ENCODE assay signal across 16 cellular contexts in the genomic region with DNA sequence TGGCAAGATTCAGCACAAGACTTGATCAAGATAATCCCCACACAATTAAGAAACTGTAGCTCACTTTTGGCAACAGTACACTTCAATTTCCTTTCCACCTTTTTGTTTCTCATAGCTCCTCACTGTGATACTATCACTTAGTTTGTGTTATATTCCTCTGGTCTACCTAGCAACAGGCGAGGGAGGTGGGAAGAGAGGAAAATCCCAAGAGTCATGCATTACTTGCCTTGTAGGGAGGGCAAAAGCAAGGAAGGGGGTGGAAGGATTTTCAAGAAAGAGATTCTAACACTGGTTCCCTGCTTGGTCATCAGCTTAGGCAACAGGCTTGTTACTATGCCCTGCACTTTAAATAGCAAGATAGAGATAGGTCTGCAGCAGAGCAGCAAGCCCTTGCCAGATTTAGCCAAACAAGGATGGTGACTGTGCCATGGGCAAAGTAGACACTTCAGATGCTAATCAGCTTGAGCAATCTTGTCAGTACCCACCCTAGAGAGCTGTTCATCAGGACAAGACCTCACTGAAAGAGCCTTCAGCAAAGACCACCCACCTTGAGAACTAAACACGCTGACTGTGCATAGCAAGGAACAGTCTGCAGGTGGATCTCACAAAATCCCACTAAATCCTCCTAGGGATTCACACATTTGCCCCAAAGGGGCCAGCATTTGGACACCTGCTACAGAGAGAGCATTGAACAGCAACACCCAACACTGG.
DNase-seq lines count a peak whose midpoint lies in the region; ATAC-seq, FAIRE-seq and TF ChIP-seq lines count a peak whose summit lies in the region.
"Had no signal": no experiment of that assay in that cellular context is flagged by ENCODE, and none has a peak within 500 bp of the region (broad histone marks: within the 10 kb centered on the region; RNA-seq: fewer than 3 reads in every experiment).

No MANE protein-coding gene starts in this region.

- DNase-seq in HepG2 (ENCODE audit: low spot score) (no peak), right lobe of liver (no peak), astrocyte (ENCODE audit: low read depth) (no peak), keratinocyte (ENCODE audit: low read depth, low spot score) (no peak), putamen (ENCODE audit: low spot score) (no peak), NCI-H2196 (lab: John Stamatoyannopoulos, UW; ENCODE audit: unreplicated experiment) (no peak), DMS79 (lab: John Stamatoyannopoulos, UW) (no peak)
- DNase-seq: CD4-positive, alpha-beta memory T cell; H9; Karpas-422; NCI-H1436; NCI-H2029 treated with DMSO at 0.1 percent for 48 hours; NCI-H345; NCI-H526 treated with DMSO at 0.1 percent for 48 hours; PC-3 had no signal

- no peaks in the 10 kb centered on the region for H3K36me3 Mint-ChIP-seq in astrocyte (ENCODE audit: low read depth, unreplicated experiment)
- H3K36me3 Mint-ChIP-seq: CD4-positive, alpha-beta memory T cell had no signal

- FAIRE-seq in HepG2 (lab: Jason Lieb, UNC) (no peak), astrocyte (lab: Jason Lieb, UNC) (no peak), keratinocyte (lab: Jason Lieb, UNC) (peak; percentile 51)

- H3K9ac ChIP-seq in HepG2 (ENCODE audit: insufficient read depth, low read depth, low read length) (no peak overlapping the region), astrocyte (ENCODE audit: low read length) (no peak overlapping the region), keratinocyte (ENCODE audit: control insufficient read depth, extremely low read depth, insufficient read depth, low read length) (no peak overlapping the region)

- H3K4me2 ChIP-seq in HepG2 (ENCODE audit: low read depth, low read length) = no peak overlapping the region
- H3K4me2 ChIP-seq in astrocyte (ENCODE audit: low read length) = peak overlapping the region; percentile 1
- H3K4me2 ChIP-seq in keratinocyte (ENCODE audit: control insufficient read depth, extremely low read depth, insufficient read depth, low read depth, low read length) = no peak overlapping the region

- no peak overlapping the region for H3K4me3 Mint-ChIP-seq in astrocyte (ENCODE audit: unreplicated experiment)
- H3K4me3 Mint-ChIP-seq: B cell; CD4-positive, alpha-beta memory T cell; H9 had no signal

- in situ Hi-C loops in HepG2 (cut with HindIII; ENCODE audit: extremely low pct_ligation_motif_present, low pct_unique_long_range_greater_than_20kb) = no loop called here

- dilution Hi-C loops in keratinocyte (cut with MboI; ENCODE audit: extremely low pct_ligation_motif_present, low sequenced_read_pairs) = no loop called here

- H3K9me3 ChIP-seq in HepG2 (ENCODE audit: low read length) (no peaks in the 10 kb centered on the region), right lobe of liver (no peaks in the 10 kb centered on the region), astrocyte (ENCODE audit: insufficient read depth, low read depth, low read length) (peaks cover 4% of the 10 kb centered on the region), keratinocyte (ENCODE audit: control insufficient read depth, low read depth, low read length) (no peaks in the 10 kb centered on the region)

- H3K4me3 ChIP-seq in HepG2 (replicated peaks in 1 of 3; ENCODE audit: insufficient read depth in 1 of 3, low read depth in 2 of 3, low read length in 3 of 3) (no peak overlapping the region), right lobe of liver (no peak overlapping the region), astrocyte (ENCODE audit: insufficient read depth, low read depth, low read length) (no peak overlapping the region), keratinocyte (ENCODE audit: control insufficient read depth in 2 of 3, extremely low read depth in 1 of 3, insufficient read depth in 2 of 3, low read depth in 1 of 3, low read length in 3 of 3) (no peak overlapping the region)

- H3K79me2 ChIP-seq in HepG2 (ENCODE audit: insufficient read depth, low read length) (no peaks in the 10 kb centered on the region), astrocyte (ENCODE audit: insufficient read depth, low read length) (no peaks in the 10 kb centered on the region), keratinocyte (ENCODE audit: control insufficient read depth, insufficient read depth, low read length) (no peaks in the 10 kb centered on the region)

- CTCF ChIA-PET in HepG2 (lab: Yijun Ruan, JAX; ENCODE audit: low intra/inter-chr PET ratio, low total read pairs) = no interaction called here

- no peak overlapping the region for H3K27ac ChIP-seq in HepG2 (ENCODE audit: extremely low read length, insufficient read depth, low read length)
- H3K27ac ChIP-seq in right lobe of liver = no peak overlapping the region
- H3K27ac ChIP-seq in astrocyte (ENCODE audit: low read depth, low read length) = no peak overlapping the region
- no peak overlapping the region for H3K27ac ChIP-seq in keratinocyte (ENCODE audit: control insufficient read depth, insufficient read depth, low read length)

- intact Hi-C loops in HepG2 (cut with micrococcal nuclease; ENCODE audit: unreplicated experiment) = no loop called here
- intact Hi-C loops in right lobe of liver (cut with DNase I) = no loop called here

- POLR2A ChIA-PET in HepG2 (lab: Yijun Ruan, JAX) = no interaction called here

- H4K20me1 ChIP-seq in HepG2 (ENCODE audit: insufficient read depth, low read length) (no peaks in the 10 kb centered on the region), astrocyte (ENCODE audit: insufficient read depth, low read length) (no peaks in the 10 kb centered on the region), keratinocyte (ENCODE audit: control insufficient read depth, extremely low read depth, insufficient read depth, low read length) (no peaks in the 10 kb centered on the region)

- no peak for TF ChIP-seq CTCF in HepG2 (CRISPR knock-in tag; IDR thresholded peaks at IDR 0.05)
- no peak for TF ChIP-seq CTCF in right lobe of liver (IDR thresholded peaks at IDR 0.05)
- TF ChIP-seq CTCF in astrocyte (IDR thresholded peaks at IDR 0.05; ENCODE audit: insufficient read depth, low read depth, low read length) = no peak
- no peak for TF ChIP-seq CTCF in keratinocyte (optimal IDR thresholded peaks at IDR 0.05 in 1 of 3, IDR thresholded peaks at IDR 0.05 in 1 of 3, conservative IDR thresholded peaks at IDR 0.05 in 1 of 3; ENCODE audit: extremely low read depth in 1 of 3, insufficient read depth in 2 of 3, low read length in 3 of 3)

- H3K4me1 Mint-ChIP-seq in astrocyte (ENCODE audit: low read depth, unreplicated experiment) = peaks cover 17% of the 10 kb centered on the region
- H3K4me1 Mint-ChIP-seq: B cell had no signal

- H3K36me3 ChIP-seq in HepG2 (replicated peaks in 1 of 2; ENCODE audit: control insufficient read depth in 1 of 2, insufficient read depth in 2 of 2, low read length in 2 of 2) = no peaks in the 10 kb centered on the region
- H3K36me3 ChIP-seq in right lobe of liver = no peaks in the 10 kb centered on the region
- H3K36me3 ChIP-seq in astrocyte (ENCODE audit: insufficient read depth, low read length) = no peaks in the 10 kb centered on the region
- H3K36me3 ChIP-seq in keratinocyte (ENCODE audit: control insufficient read depth in 2 of 2, extremely low read depth in 1 of 2, insufficient read depth in 2 of 2, low read length in 2 of 2) = no peaks in the 10 kb centered on the region

- no TSS peak for BruUV-seq in HepG2 (replicated peaks; lab: Mats Ljungman, UMichigan)

- no peaks in the 10 kb centered on the region for H3K27me3 Mint-ChIP-seq in astrocyte (ENCODE audit: low read depth, unreplicated experiment)

- H3K4me1 ChIP-seq in HepG2 (ENCODE audit: insufficient read depth, low read length) (no peaks in the 10 kb centered on the region), right lobe of liver (no peaks in the 10 kb centered on the region), astrocyte (ENCODE audit: insufficient read depth, low read length) (no peaks in the 10 kb centered on the region), keratinocyte (ENCODE audit: control insufficient read depth, extremely low read depth, insufficient read depth, low read length) (peaks cover 10% of the 10 kb centered on the region)

- TF ChIP-seq RAD21 in HepG2 (CRISPR knock-in tag; IDR thresholded peaks at IDR 0.05) = no peak

- TF ChIP-seq EP300 in HepG2 (IDR thresholded peaks at IDR 0.05; ENCODE audit: low read depth in 2 of 2, low read length in 2 of 2) (no peak), HepG2 (CRISPR knock-in tag; IDR thresholded peaks at IDR 0.05; ENCODE audit: borderline replicate concordance) (no peak)

- ATAC-seq in HepG2 (no peak), right lobe of liver (no peak)
- ATAC-seq: PC-3 had no signal

- WGBS in HepG2 (ENCODE audit: low lambda C conversion rate) = 5% methylated on average over 1 of the region's 2 CpGs
- WGBS in right lobe of liver (ENCODE audit: insufficient coverage, low coverage, low lambda C conversion rate, missing lambda C conversion rate) = 33% methylated on average over 2 of the region's 2 CpGs

- peak overlapping the region; percentile 27 for H2AFZ ChIP-seq in HepG2 (ENCODE audit: low read length)
- H2AFZ ChIP-seq in astrocyte (ENCODE audit: low read depth, low read length) = no peak overlapping the region
- no peak overlapping the region for H2AFZ ChIP-seq in keratinocyte (ENCODE audit: control insufficient read depth, low read length)

- no peak for TF ChIP-seq POLR2A in HepG2 (IDR thresholded peaks at IDR 0.05; ENCODE audit: insufficient read depth in 1 of 2, low read depth in 2 of 2, low read length in 2 of 2)
- TF ChIP-seq POLR2A in right lobe of liver (IDR thresholded peaks at IDR 0.05) = no peak

- H3K9me3 Mint-ChIP-seq in astrocyte (ENCODE audit: unreplicated experiment) = no peaks in the 10 kb centered on the region

- no peak overlapping the region for H3K27ac Mint-ChIP-seq in astrocyte (ENCODE audit: unreplicated experiment)
- H3K27ac Mint-ChIP-seq: B cell; CD4-positive, alpha-beta memory T cell had no signal

- H3K9me1 ChIP-seq in keratinocyte (ENCODE audit: control insufficient read depth, extremely low read depth, insufficient read depth, low read length) = peaks cover 2% of the 10 kb centered on the region

- H3K27me3 ChIP-seq in HepG2 (ENCODE audit: control insufficient read depth in 1 of 2, insufficient read depth in 2 of 2, low read length in 2 of 2) (no peaks in the 10 kb centered on the region), right lobe of liver (no peaks in the 10 kb centered on the region), astrocyte (ENCODE audit: insufficient read depth, low read length) (no peaks in the 10 kb centered on the region), keratinocyte (ENCODE audit: control insufficient read depth, extremely low read depth, insufficient read depth, low read length) (no peaks in the 10 kb centered on the region)

TF ChIP-seq in HepG2, 621 proteins besides CTCF, POLR2A, EP300 and RAD21 (continues in another document):
- TF ChIP-seq NFKBIZ (CRISPR knock-in tag; IDR thresholded peaks at IDR 0.05) = no peak
